17 cellular contexts compared by ENCODE assay signal in genomic region chr11:7671347-7671746, GRCh38. TPM values are rescaled to one million over a fixed set of nuclear protein-coding genes. Genes with fewer than 3 reads are reported as not detected.
DNase-seq lines count a peak whose midpoint lies in the region; ATAC-seq and TF ChIP-seq lines count a peak whose summit lies in the region.
"Had no signal": no experiment of that assay in that cellular context is flagged by ENCODE, and none has a peak within 500 bp of the region (broad histone marks: within the 10 kb centered on the region; RNA-seq: fewer than 3 reads in every experiment).

No MANE protein-coding gene starts in this region.

- H3K36me3 ChIP-seq in thyroid gland (peaks cover 0 to 5% of the 10 kb centered on the region in 2 donors), gastroesophageal sphincter (peaks cover 0 to 6% of the 10 kb centered on the region in 2 donors)
- H3K36me3 ChIP-seq: BE2C had no signal

- peak overlapping the region; percentile 24 for H3K27ac ChIP-seq in angular gyrus (ENCODE audit: low read depth, low read length)
- peak overlapping the region; percentile 27 to 47 (median 31) for H3K27ac ChIP-seq in thyroid gland
- no peak overlapping the region for H3K27ac ChIP-seq in gastroesophageal sphincter
- H3K27ac ChIP-seq: GM23248 had no signal

- H3K9me3 ChIP-seq in thyroid gland (no peaks in the 10 kb centered on the region), gastroesophageal sphincter (no peaks in the 10 kb centered on the region)
- H3K9me3 ChIP-seq: BE2C, Peyer's patch had no signal

- peak; percentile 0 for ATAC-seq in HG02870 (IDR thresholded peaks at IDR 0.05; ENCODE audit: unreplicated experiment)
- no peak for ATAC-seq in gastroesophageal sphincter

- DNase-seq in midbrain (lab: John Stamatoyannopoulos, UW) (peak; percentile 7), thyroid gland (peak; percentile 77 to 78), NCI-H2107 (lab: John Stamatoyannopoulos, UW) (no peak), NCI-H1105 treated with DMSO at 0.1 percent for 48 hours (lab: John Stamatoyannopoulos, UW) (no peak)
- DNase-seq: amniotic stem cell, BE2C, DMS153, glutamatergic neuron, GM23248, NCI-H187 treated with DMSO at 0.1 percent for 48 hours, NCI-H524, Peyer's patch had no signal

- H3K4me1 ChIP-seq in thyroid gland, result peaks cover 23 to 28% of the 10 kb centered on the region in 2 donors
- peaks cover 0 to 21% (median 3%) of the 10 kb centered on the region in 3 donors for H3K4me1 ChIP-seq in gastroesophageal sphincter
- H3K4me1 ChIP-seq: BE2C had no signal

- WGBS in thyroid gland, 2 donors, result 43 to 59% methylated on average over 7 of the region's 7 CpGs
- 50 to 90% methylated on average over 1 to 2 of the region's 7 CpGs for WGBS in gastroesophageal sphincter (ENCODE audit: low coverage in 1 of 2), 2 donors

- intact Hi-C loops in thyroid gland (cut with DNase I), result no loop called here

- H3K27me3 ChIP-seq in thyroid gland (no peaks in the 10 kb centered on the region), gastroesophageal sphincter (peaks cover 54% of the 10 kb centered on the region)

- no peak for TF ChIP-seq CTCF in thyroid gland (IDR thresholded peaks at IDR 0.05)
- no peak for TF ChIP-seq CTCF in gastroesophageal sphincter (IDR thresholded peaks at IDR 0.05)

- no peak for TF ChIP-seq EP300 in gastroesophageal sphincter (IDR thresholded peaks at IDR 0.05)

- no peak overlapping the region for H3K4me3 ChIP-seq in thyroid gland (replicated peaks in 1 of 3)
- H3K4me3 ChIP-seq in gastroesophageal sphincter, result no peak overlapping the region
- H3K4me3 ChIP-seq: GM23248, Peyer's patch had no signal

- TF ChIP-seq POLR2A in thyroid gland (IDR thresholded peaks at IDR 0.05), result no peak
- no peak for TF ChIP-seq POLR2A in gastroesophageal sphincter (IDR thresholded peaks at IDR 0.05)

RNA-seq across cellular contexts. Expression of gene CYB5R2, which starts 2.0 kb away (rescaled TPM):
- total RNA-seq in thyroid gland, result 1 to 10 TPM; 7.2 to 9.3 (median 8.5) TPM
- total RNA-seq in gastroesophageal sphincter, result 1 to 10 TPM; 1.2 to 4.4 (median 2.1) TPM

RNA-seq across cellular contexts. Expression of gene OVCH2, which starts 34.9 kb away (rescaled TPM):
- total RNA-seq in thyroid gland (not detected), gastroesophageal sphincter (not detected)
- total RNA-seq: activated CD4-positive, alpha-beta memory T cell treated with anti-CD3 and anti-CD28 coated beads for 36 hours; epithelial cell of proximal tubule; GM23248; Peyer's patch had no signal

Comparison
In these comparisons a context has a peak if more than half of its experiments do, and no peak if none do; other contexts are left out.
1. H3K27ac ChIP-seq: peak in angular gyrus (single experiment) and thyroid gland (3 of 3); none in gastroesophageal sphincter (0 of 4).
2. DNase-seq: peak in midbrain (single experiment) and thyroid gland (2 of 2); none in NCI-H2107 (single experiment) and NCI-H1105 treated with DMSO at 0.1 percent for 48 hours (single experiment).